ENCODE assay signal across 6 cellular contexts in the genomic region with DNA sequence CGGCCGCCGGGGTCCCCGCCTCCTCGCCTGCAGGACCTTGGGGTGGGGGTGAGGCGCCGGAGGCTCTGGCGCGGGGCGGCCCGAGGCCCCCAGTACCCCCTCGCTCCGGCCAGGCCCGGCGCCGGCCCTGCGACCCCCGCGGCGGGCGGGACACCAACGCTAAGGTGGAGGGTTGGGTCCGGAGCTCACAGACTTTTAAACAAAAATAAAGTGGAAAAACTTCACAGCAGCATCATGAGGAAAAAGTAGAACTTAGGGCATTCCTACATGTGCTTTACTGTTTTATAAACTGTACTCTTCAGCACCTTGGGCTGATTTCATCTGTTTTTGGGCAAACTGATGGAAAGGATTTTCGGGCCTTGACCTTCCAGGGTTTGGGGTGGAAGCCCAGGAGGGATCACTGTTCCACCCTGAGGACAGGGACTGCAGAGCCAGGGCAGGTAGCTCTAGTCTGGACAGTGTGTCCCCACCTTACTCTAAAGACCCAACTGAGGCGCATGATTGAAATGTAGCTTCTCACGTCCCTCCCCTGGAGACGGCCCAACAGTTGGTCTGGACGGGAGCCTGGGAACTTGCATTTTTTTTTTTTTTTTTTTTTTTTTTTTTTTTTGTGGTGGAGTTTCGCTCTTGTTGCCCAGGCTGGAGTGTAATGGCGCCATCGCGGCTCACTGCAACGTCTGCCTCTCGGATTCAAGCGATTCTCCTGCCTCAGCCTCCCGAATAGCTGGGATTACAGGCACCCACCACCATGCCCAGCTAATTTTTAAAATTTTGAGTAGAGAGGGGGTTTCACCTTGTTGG.
DNase-seq lines count a peak whose midpoint lies in the region; ATAC-seq and TF ChIP-seq lines count a peak whose summit lies in the region.

No MANE protein-coding gene starts in this region.

- peaks cover 23 to 33% of the 10 kb centered on the region in 2 donors for H3K4me1 Mint-ChIP-seq in effector memory CD8-positive, alpha-beta T cell (ENCODE audit: low read depth in 2 of 2)

- H3K79me2 ChIP-seq in MM.1S (ENCODE audit: low read length): peaks cover 53% of the 10 kb centered on the region

- H3K9me3 ChIP-seq in MM.1S (replicated peaks; ENCODE audit: insufficient read depth, low read length): no peaks in the 10 kb centered on the region

- H3K4me2 ChIP-seq in MM.1S (ENCODE audit: low read depth, low read length): peak overlapping the region; percentile 71

- no peak overlapping the region for H3K27ac ChIP-seq in MM.1S (ENCODE audit: low read length)

- no peaks in the 10 kb centered on the region for H3K27me3 ChIP-seq in MM.1S (replicated peaks; ENCODE audit: insufficient read depth, low read length)

- H3K9ac ChIP-seq in MM.1S (ENCODE audit: low read length): peak overlapping the region; percentile 73

- no peaks in the 10 kb centered on the region for H4K20me1 ChIP-seq in MM.1S (ENCODE audit: insufficient read depth, low read length)

- peaks cover 43% of the 10 kb centered on the region for H3K36me3 Mint-ChIP-seq in effector memory CD8-positive, alpha-beta T cell (ENCODE audit: insufficient read depth)

- TF ChIP-seq CTCF in MM.1S (IDR thresholded peaks at IDR 0.05; ENCODE audit: low read length) (no peak), retinal pigment epithelial cell (conservative IDR thresholded peaks at IDR 0.05; ENCODE audit: low read depth, low read length) (no peak)

- no peaks in the 10 kb centered on the region for H3F3A ChIP-seq in MM.1S (ENCODE audit: insufficient read depth, low read length)

- H3K4me3 ChIP-seq in MM.1S (ENCODE audit: low read length) (peak overlapping the region; percentile 87), retinal pigment epithelial cell (ENCODE audit: low read length) (peak overlapping the region; percentile 83)

- peak overlapping the region; percentile 30; the same call in 1 of the 2 replicates for H2AFZ ChIP-seq in MM.1S (ENCODE audit: low read length)

- DNase-seq in MM.1S (peak; percentile 49), retinal pigment epithelial cell (ENCODE audit: low read depth) (no peak), activated gamma-delta T cell (lab: John Stamatoyannopoulos, UW) (no peak), GM19238 (ENCODE audit: insufficient read length, low spot score) (no peak)
- DNase-seq in effector memory CD8-positive, alpha-beta T cell: peak in 1 of 3 experiments; percentile 22

- no peaks in the 10 kb centered on the region for H3K9me3 Mint-ChIP-seq in effector memory CD8-positive, alpha-beta T cell

- peaks cover 7% of the 10 kb centered on the region; the same call in 1 of the 2 replicates for H3K4me1 ChIP-seq in MM.1S (ENCODE audit: low read length)

- no peaks in the 10 kb centered on the region for H3K9me2 ChIP-seq in MM.1S (replicated peaks; ENCODE audit: insufficient read depth, low read length)

- peak overlapping the region; percentile 75 to 77 for H3K4me3 Mint-ChIP-seq in effector memory CD8-positive, alpha-beta T cell

- H3K36me3 ChIP-seq in MM.1S (replicated peaks; ENCODE audit: insufficient read depth, low read length): no peaks in the 10 kb centered on the region; the same call in 1 of the 2 replicates

- H3K27me3 Mint-ChIP-seq in effector memory CD8-positive, alpha-beta T cell: no peaks in the 10 kb centered on the region

- peak overlapping the region; percentile 85 to 95 for H3K27ac Mint-ChIP-seq in effector memory CD8-positive, alpha-beta T cell

- peak; percentile 9 for ATAC-seq in GM19455 (IDR thresholded peaks at IDR 0.05; ENCODE audit: unreplicated experiment)
- ATAC-seq in effector memory CD8-positive, alpha-beta T cell (replicated peaks): no peak
